Comparison of ENCODE assay signal across 13 cellular contexts in the genomic region with DNA sequence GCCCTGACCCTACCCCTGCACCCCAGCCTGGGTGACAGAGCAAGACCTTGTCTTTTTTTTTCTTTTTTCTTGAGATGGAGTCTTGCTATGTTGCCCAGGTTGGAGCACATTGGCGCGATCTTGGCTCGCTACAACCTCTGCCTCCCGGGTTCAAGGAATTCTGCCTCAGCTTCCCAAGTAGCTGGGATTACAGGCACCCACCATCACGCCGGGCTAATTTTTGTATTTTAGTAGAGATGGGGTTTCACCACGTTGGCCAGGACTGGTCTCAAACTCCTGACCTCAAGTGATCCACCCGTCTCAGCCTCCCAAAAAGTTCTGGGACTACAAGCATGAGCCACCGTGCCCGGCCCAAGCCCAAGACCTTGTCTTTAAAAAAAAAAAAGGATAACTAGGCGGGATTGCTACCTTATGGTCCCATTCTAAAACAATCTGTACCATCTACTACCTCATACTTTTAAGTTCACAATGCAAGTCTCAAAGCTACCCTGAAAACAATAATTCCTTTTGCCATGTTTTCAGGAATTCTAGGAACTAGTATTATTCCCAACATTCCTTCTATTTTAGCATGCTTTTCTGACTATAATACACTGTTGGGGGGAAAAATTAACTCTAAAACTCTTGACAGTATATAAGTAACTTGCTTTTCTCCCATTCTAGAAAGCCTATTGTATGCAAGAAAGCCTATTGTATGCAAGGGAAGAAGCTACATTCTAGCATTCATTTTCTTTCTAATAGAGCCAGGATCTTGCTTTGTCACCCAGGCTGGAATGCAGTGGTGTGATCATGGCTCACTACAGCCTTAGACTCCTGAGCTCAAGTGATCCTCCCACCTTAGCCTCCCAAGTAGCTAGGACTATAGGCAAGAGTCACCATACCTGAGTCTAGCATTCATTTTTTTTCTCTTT. TPM values are rescaled to one million over a fixed set of nuclear protein-coding genes. Genes with fewer than 3 reads are reported as not detected.
DNase-seq lines count a peak whose midpoint lies in the region; ATAC-seq and TF ChIP-seq lines count a peak whose summit lies in the region.
"Had no signal": no experiment of that assay in that cellular context is flagged by ENCODE, and none has a peak within 500 bp of the region (broad histone marks: within the 10 kb centered on the region; RNA-seq: fewer than 3 reads in every experiment).

No MANE protein-coding gene starts in this region.

- H4K8ac ChIP-seq in mesenchymal stem cell (ENCODE audit: low read length), result no peak overlapping the region

- H3K4me3 ChIP-seq in ACC112 (ENCODE audit: low read depth, low read length) (no peak overlapping the region), GM23248 (no peak overlapping the region), mesenchymal stem cell (ENCODE audit: insufficient read depth in 1 of 2, low read depth in 1 of 2, low read length in 2 of 2) (no peak overlapping the region), testis (no peak overlapping the region)
- H3K4me3 ChIP-seq: tibial nerve had no signal

- H3K36me3 Mint-ChIP-seq in activated CD8-positive, alpha-beta T cell treated with anti-CD3 and anti-CD28 coated beads, Interleukin-2, amount 10 ng/mL, durations not matched to agents 7 days and 5 days (ENCODE audit: low read depth), result peaks cover 87% of the 10 kb centered on the region

- POLR2A ChIA-PET in activated CD8-positive, alpha-beta T cell treated with anti-CD3 and anti-CD28 coated beads, Interleukin-2, amount 10 ng/mL, durations not matched to agents 7 days and 5 days (lab: Charles Lee), result interaction anchor here (0.6 to 12.8 kb wide), 14 partner anchors 7 to 156 kb away, joined by 3 to 343 read pairs (median 3); partner anchors contain the start of genes ABCF1 and MDC1

- H3K27me3 Mint-ChIP-seq in activated CD8-positive, alpha-beta T cell treated with anti-CD3 and anti-CD28 coated beads, Interleukin-2, amount 10 ng/mL, durations not matched to agents 7 days and 5 days (ENCODE audit: low read depth), result no peaks in the 10 kb centered on the region

- peaks cover 31% of the 10 kb centered on the region for H3K36me3 ChIP-seq in ACC112 (ENCODE audit: insufficient read depth, low read length)
- peaks cover 59% of the 10 kb centered on the region for H3K36me3 ChIP-seq in GM23248 (ENCODE audit: low read depth)
- H3K36me3 ChIP-seq in mesenchymal stem cell (ENCODE audit: control insufficient read depth in 1 of 2, insufficient read depth in 2 of 2, low read depth in 1 of 2, low read length in 2 of 2), result peaks cover 58 to 83% of the 10 kb centered on the region in 2 experiments
- H3K36me3 ChIP-seq in testis (ENCODE audit: low read depth, missing control alignments), result no peaks in the 10 kb centered on the region

- H3K9ac ChIP-seq in GM23248 (peak overlapping the region; percentile 54; the same call in 1 of the 2 replicates), mesenchymal stem cell (ENCODE audit: low read length) (peak overlapping the region; percentile 67)

- no peak overlapping the region for H3K4ac ChIP-seq in mesenchymal stem cell (ENCODE audit: low read depth in 1 of 2, low read length in 2 of 2)

- intact Hi-C loops in testis (cut with DNase I; ENCODE audit: low total_unique reads), result loop anchor here (10.0 kb wide), 1 partner anchor 1082 kb away; no protein-coding TSS in a partner anchor

- no peak overlapping the region for H2AK5ac ChIP-seq in mesenchymal stem cell (ENCODE audit: low read length, severe bottlenecking)

- H3K27me3 ChIP-seq in ACC112 (ENCODE audit: insufficient read depth, low read length), result no peaks in the 10 kb centered on the region
- no peaks in the 10 kb centered on the region for H3K27me3 ChIP-seq in GM23248 (replicated peaks; ENCODE audit: insufficient read depth)
- no peaks in the 10 kb centered on the region for H3K27me3 ChIP-seq in mesenchymal stem cell (ENCODE audit: control insufficient read depth in 1 of 2, insufficient read depth in 1 of 2, low read length in 2 of 2)
- H3K27me3 ChIP-seq in testis, result no peaks in the 10 kb centered on the region
- H3K27me3 ChIP-seq: tibial nerve had no signal

- H2BK5ac ChIP-seq in mesenchymal stem cell (ENCODE audit: low read depth, low read length, poor library complexity, severe bottlenecking), result no peak overlapping the region

- H4K20me1 ChIP-seq in GM23248 (ENCODE audit: insufficient read depth), result peaks cover 19% of the 10 kb centered on the region; the same call in 1 of the 2 replicates

- no peak overlapping the region for H2BK15ac ChIP-seq in mesenchymal stem cell (ENCODE audit: low read depth, poor library complexity, severe bottlenecking)

- H3K27ac ChIP-seq in ACC112 (ENCODE audit: low read depth, low read length), result peak overlapping the region; percentile 59
- H3K27ac ChIP-seq in GM23248, result peak overlapping the region; percentile 95
- H3K27ac ChIP-seq in mesenchymal stem cell (ENCODE audit: low read length, poor library complexity, severe bottlenecking), result peak overlapping the region; percentile 67
- H3K27ac ChIP-seq in testis, result no peak overlapping the region

- no peak for TF ChIP-seq POLR2A in testis (IDR thresholded peaks at IDR 0.05)

- no peaks in the 10 kb centered on the region for H3K9me3 Mint-ChIP-seq in activated CD8-positive, alpha-beta T cell treated with anti-CD3 and anti-CD28 coated beads, Interleukin-2, amount 10 ng/mL, durations not matched to agents 7 days and 5 days (ENCODE audit: insufficient read depth)

- CTCF ChIA-PET in activated CD8-positive, alpha-beta T cell treated with anti-CD3 and anti-CD28 coated beads, Interleukin-2, amount 10 ng/mL, durations not matched to agents 7 days and 5 days (lab: Charles Lee), result interaction anchor here (1.4 to 25.4 kb wide), 3 partner anchors 11 to 129 kb away, joined by 4 to 686 read pairs (median 6); partner anchors contain the start of gene DHX16

- H3F3A ChIP-seq in GM23248 (ENCODE audit: insufficient read depth), result peaks cover 95% of the 10 kb centered on the region

- H3K18ac ChIP-seq in mesenchymal stem cell (ENCODE audit: low read depth in 1 of 2, low read length in 2 of 2), result no peak overlapping the region

- H2AFZ ChIP-seq in ACC112 (ENCODE audit: low read length, unreplicated experiment), result no peak overlapping the region
- H2AFZ ChIP-seq in GM23248, result no peak overlapping the region
- no peak overlapping the region for H2AFZ ChIP-seq in mesenchymal stem cell (ENCODE audit: low read depth, low read length)

- H3K4me1 ChIP-seq in ACC112 (ENCODE audit: control insufficient read depth, insufficient read depth, low read length, unreplicated experiment), result peaks cover 40% of the 10 kb centered on the region
- peaks cover 49% of the 10 kb centered on the region for H3K4me1 ChIP-seq in GM23248 (ENCODE audit: insufficient read depth)
- peaks cover 23% of the 10 kb centered on the region for H3K4me1 ChIP-seq in mesenchymal stem cell (ENCODE audit: control insufficient read depth, insufficient read depth, low read depth, low read length)
- H3K4me1 ChIP-seq in testis, result peaks cover 20% of the 10 kb centered on the region

- H3K23ac ChIP-seq in mesenchymal stem cell (ENCODE audit: low read length in 2 of 2), result no peak overlapping the region

- peak overlapping the region; percentile 15 for H3K27ac Mint-ChIP-seq in activated CD8-positive, alpha-beta T cell treated with anti-CD3 and anti-CD28 coated beads, Interleukin-2, amount 10 ng/mL, durations not matched to agents 7 days and 5 days

- H3K4me1 Mint-ChIP-seq in activated CD8-positive, alpha-beta T cell treated with anti-CD3 and anti-CD28 coated beads, Interleukin-2, amount 10 ng/mL, durations not matched to agents 7 days and 5 days (ENCODE audit: low read depth), result peaks cover 60% of the 10 kb centered on the region

- H3K79me2 ChIP-seq in ACC112 (ENCODE audit: control insufficient read depth, insufficient read depth, low read length, unreplicated experiment), result peaks cover 30% of the 10 kb centered on the region
- H3K79me2 ChIP-seq in GM23248 (ENCODE audit: insufficient read depth), result peaks cover 50% of the 10 kb centered on the region

- peak; percentile 57 for DNase-seq in GM23248
- DNase-seq in activated CD8-positive, alpha-beta T cell treated with anti-CD3 and anti-CD28 coated beads, Interleukin-2, amount 10 ng/mL, durations not matched to agents 7 days and 5 days, result no peak
- peak; percentile 19 for DNase-seq in mesenchymal stem cell
- DNase-seq in testis, result no peak
- no peak for DNase-seq in central memory CD4-positive, alpha-beta T cell
- DNase-seq: activated naive CD4-positive, alpha-beta T cell; Calu3; NCI-H1092; stimulated activated CD4-positive, alpha-beta T cell treated with anti-CD3 and anti-CD28 coated beads, Interleukin-4, amount 100 ng/mL, for 1 hour had no signal

- H2BK120ac ChIP-seq in mesenchymal stem cell (ENCODE audit: low read depth, low read length), result no peak overlapping the region

- in situ Hi-C loops in GM23248 (cut with MboI), result loop anchor here (25.0 kb wide), 1 partner anchor 361 kb away; no protein-coding TSS in a partner anchor

- TF ChIP-seq CTCF in testis (IDR thresholded peaks at IDR 0.05), result no peak

- H3K4me3 Mint-ChIP-seq in activated CD8-positive, alpha-beta T cell treated with anti-CD3 and anti-CD28 coated beads, Interleukin-2, amount 10 ng/mL, durations not matched to agents 7 days and 5 days, result no peak overlapping the region

- no peak for ATAC-seq in activated CD8-positive, alpha-beta T cell treated with anti-CD3 and anti-CD28 coated beads, Interleukin-2, amount 10 ng/mL, durations not matched to agents 7 days and 5 days
- ATAC-seq in GM19023 (IDR thresholded peaks at IDR 0.05; ENCODE audit: unreplicated experiment) (no peak), GM21619 (IDR thresholded peaks at IDR 0.05; ENCODE audit: unreplicated experiment) (no peak)

- no peak overlapping the region for H3K14ac ChIP-seq in mesenchymal stem cell (ENCODE audit: low read length in 2 of 2)

- peaks cover 9% of the 10 kb centered on the region for H3K79me1 ChIP-seq in mesenchymal stem cell (replicated peaks; ENCODE audit: low read length, poor library complexity, severe bottlenecking)

- H4K91ac ChIP-seq in mesenchymal stem cell (ENCODE audit: low read length), result no peak overlapping the region

- H3K9me2 ChIP-seq in GM23248 (ENCODE audit: insufficient read depth), result no peaks in the 10 kb centered on the region

- H3K4me2 ChIP-seq in GM23248 (ENCODE audit: unreplicated experiment) (no peak overlapping the region), mesenchymal stem cell (ENCODE audit: low read length, poor library complexity, severe bottlenecking) (no peak overlapping the region)

- no peak overlapping the region for H2BK12ac ChIP-seq in mesenchymal stem cell (ENCODE audit: low read length in 2 of 2)

- 73 to 85% methylated on average over 10 to 11 of the region's 11 CpGs for WGBS in GM23248 (ENCODE audit: low coverage in 1 of 2, low lambda C conversion rate in 2 of 2, missing lambda C conversion rate in 2 of 2), 2 experiments
- WGBS in mesenchymal stem cell, result 93% methylated on average over 11 of the region's 11 CpGs
- WGBS in testis, 2 donors, result 88 to 90% methylated on average over 11 of the region's 11 CpGs

- no peaks in the 10 kb centered on the region for H3K9me3 ChIP-seq in GM23248 (ENCODE audit: low read depth)
- no peaks in the 10 kb centered on the region for H3K9me3 ChIP-seq in mesenchymal stem cell (ENCODE audit: control insufficient read depth, low read length)
- no peaks in the 10 kb centered on the region for H3K9me3 ChIP-seq in testis
- H3K9me3 ChIP-seq: tibial nerve had no signal

RNA-seq across cellular contexts. Expression of gene TUBB, which starts 6.6 kb away (rescaled TPM):
- 525 and 565 TPM in 2 replicates for total RNA-seq in GM23248 (2014; rRNA removed; shearing (Covaris generic))
- polyA plus RNA-seq in GM23248 (2016; fragmentation: Nextera tagmentation; extraction: Ambion mirVana) (491 and 520 TPM in 2 replicates), testis (ENCODE audit: insufficient read depth, low read depth, low replicate concordance) (309 TPM)
- total RNA-seq in activated CD8-positive, alpha-beta T cell treated with anti-CD3 and anti-CD28 coated beads, Interleukin-2, amount 10 ng/mL, durations not matched to agents 7 days and 5 days, result 1,000 to 10,000 TPM; 1,638 to 1,703 TPM
- polyA plus RNA-seq in mesenchymal stem cell (2013, experiment 1 of 2), result 839 TPM
- polyA plus RNA-seq in mesenchymal stem cell (2013, experiment 2 of 2), result 819 TPM
- total RNA-seq in testis, result 100 to 1,000 TPM; 173 to 252 TPM

RNA-seq across cellular contexts. Expression of gene MDC1, which starts 9.7 kb away (rescaled TPM):
- total RNA-seq in GM23248 (2014; rRNA removed; shearing (Covaris generic)), result 4.9 and 6.6 TPM in 2 replicates
- polyA plus RNA-seq in GM23248 (2016; fragmentation: Nextera tagmentation; extraction: Ambion mirVana), result 6.7 and 7.1 TPM in 2 replicates
- 10 to 100 TPM; 48.5 to 52.4 TPM for total RNA-seq in activated CD8-positive, alpha-beta T cell treated with anti-CD3 and anti-CD28 coated beads, Interleukin-2, amount 10 ng/mL, durations not matched to agents 7 days and 5 days
- 9.8 TPM for polyA plus RNA-seq in mesenchymal stem cell (2013, experiment 1 of 2)
- 8.6 TPM for polyA plus RNA-seq in mesenchymal stem cell (2013, experiment 2 of 2)
- total RNA-seq in testis, result 10 to 100 TPM; 56.6 to 79.3 TPM
- polyA plus RNA-seq in testis (ENCODE audit: insufficient read depth, low read depth, low replicate concordance), result 155 TPM

RNA-seq across cellular contexts. Expression of gene FLOT1, which starts 15.7 kb away (rescaled TPM):
- 156 and 165 TPM in 2 replicates for total RNA-seq in GM23248 (2014; rRNA removed; shearing (Covaris generic))
- 162 and 171 TPM in 2 replicates for polyA plus RNA-seq in GM23248 (2016; fragmentation: Nextera tagmentation; extraction: Ambion mirVana)
- 100 to 1,000 TPM; 314 to 317 TPM for total RNA-seq in activated CD8-positive, alpha-beta T cell treated with anti-CD3 and anti-CD28 coated beads, Interleukin-2, amount 10 ng/mL, durations not matched to agents 7 days and 5 days
- 120 TPM for polyA plus RNA-seq in mesenchymal stem cell (2013, experiment 1 of 2)
- polyA plus RNA-seq in mesenchymal stem cell (2013, experiment 2 of 2), result 118 TPM
- total RNA-seq in testis, result 10 to 100 TPM; 84.1 to 88.1 TPM
- 169 TPM for polyA plus RNA-seq in testis (ENCODE audit: insufficient read depth, low read depth, low replicate concordance)

RNA-seq across cellular contexts. Expression of gene IER3, which starts 17.6 kb away (rescaled TPM):
- total RNA-seq in GM23248 (2014; rRNA removed; shearing (Covaris generic)), result 148 and 156 TPM in 2 replicates
- polyA plus RNA-seq in GM23248 (2016; fragmentation: Nextera tagmentation; extraction: Ambion mirVana) (76.4 and 82.1 TPM in 2 replicates), testis (ENCODE audit: insufficient read depth, low read depth, low replicate concordance) (11.1 TPM)
- 10 to 100 TPM; 76.6 to 82.9 TPM for total RNA-seq in activated CD8-positive, alpha-beta T cell treated with anti-CD3 and anti-CD28 coated beads, Interleukin-2, amount 10 ng/mL, durations not matched to agents 7 days and 5 days
- polyA plus RNA-seq in mesenchymal stem cell (2013, experiment 1 of 2), result 220 TPM
- polyA plus RNA-seq in mesenchymal stem cell (2013, experiment 2 of 2), result 207 TPM
- 1 to 10 TPM; 1.4 to 7.7 TPM for total RNA-seq in testis

RNA-seq across cellular contexts. Expression of gene NRM, which starts 36.0 kb away (rescaled TPM):
- 5.8 and 6.2 TPM in 2 replicates for total RNA-seq in GM23248 (2014; rRNA removed; shearing (Covaris generic))
- 11.3 and 11.6 TPM in 2 replicates for polyA plus RNA-seq in GM23248 (2016; fragmentation: Nextera tagmentation; extraction: Ambion mirVana)
- 10 to 100 TPM; 41.7 to 44.6 TPM for total RNA-seq in activated CD8-positive, alpha-beta T cell treated with anti-CD3 and anti-CD28 coated beads, Interleukin-2, amount 10 ng/mL, durations not matched to agents 7 days and 5 days
- 35.3 TPM for polyA plus RNA-seq in mesenchymal stem cell (2013, experiment 1 of 2)
- polyA plus RNA-seq in mesenchymal stem cell (2013, experiment 2 of 2), result 36.1 TPM
- 10 to 100 TPM in 1 of 2 donors, 1 to 10 TPM in 1; 9.5 to 10.5 TPM for total RNA-seq in testis
- 26.6 TPM for polyA plus RNA-seq in testis (ENCODE audit: insufficient read depth, low read depth, low replicate concordance)

Comparison
In these comparisons a context has a peak if more than half of its experiments do, and no peak if none do; other contexts are left out.
1. H3K27ac ChIP-seq: peak in ACC112 (single experiment), GM23248 (single experiment) and mesenchymal stem cell (single experiment); none in testis (0 of 2).
2. DNase-seq: peak in GM23248 (single experiment) and mesenchymal stem cell (single experiment); none in activated CD8-positive, alpha-beta T cell treated with anti-CD3 and anti-CD28 coated beads, Interleukin-2, amount 10 ng/mL, durations not matched to agents 7 days and 5 days (single experiment), testis (single experiment) and central memory CD4-positive, alpha-beta T cell (single experiment).